21 cellular contexts compared by ENCODE assay signal in the genomic region with DNA sequence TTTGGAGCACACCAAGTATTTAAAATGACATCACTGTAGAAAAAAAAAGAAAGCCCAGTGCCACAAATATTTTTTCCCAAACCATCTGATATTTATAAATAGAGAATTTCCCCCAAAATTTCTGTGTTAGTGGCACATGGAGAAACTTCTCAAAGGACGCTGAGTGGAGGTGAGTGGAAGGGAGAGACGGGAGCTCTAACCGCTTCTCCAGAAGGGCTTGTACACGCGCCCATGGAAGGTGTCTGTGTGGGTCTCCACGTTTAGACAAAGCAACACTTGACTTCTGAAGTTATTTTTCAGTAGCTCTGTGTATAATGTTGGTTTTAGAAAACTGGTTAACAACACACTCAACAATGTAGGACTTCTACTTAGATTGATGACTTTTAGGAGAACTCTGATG. TPM values are rescaled to one million over a fixed set of nuclear protein-coding genes. Genes with fewer than 3 reads are reported as not detected.
DNase-seq lines count a peak whose midpoint lies in the region; ATAC-seq, FAIRE-seq and TF ChIP-seq lines count a peak whose summit lies in the region.
"Had no signal": no experiment of that assay in that cellular context is flagged by ENCODE, and none has a peak within 500 bp of the region (broad histone marks: within the 10 kb centered on the region; RNA-seq: fewer than 3 reads in every experiment).

No MANE protein-coding gene starts in this region.

- no peaks in the 10 kb centered on the region for H3K36me3 ChIP-seq in right atrium auricular region
- H3K36me3 ChIP-seq in prostate gland, result no peaks in the 10 kb centered on the region
- H3K36me3 ChIP-seq in right lobe of liver, result no peaks in the 10 kb centered on the region
- H3K36me3 ChIP-seq: brain microvascular endothelial cell, tibial nerve had no signal

- CTCF ChIA-PET in A549 (lab: Yijun Ruan, JAX) (interaction anchor here (0.6 to 6.3 kb wide), 87 partner anchors 10 to 519 kb away, joined by 3 to 219 read pairs (median 5); no protein-coding TSS in a partner anchor), WTC11 (lab: Charles Lee) (interaction anchor here (0.6 to 6.5 kb wide), 16 partner anchors 10 to 486 kb away, joined by 3 to 75 read pairs (median 5); a partner anchor contains a TSS)

- no peaks in the 10 kb centered on the region for H3K36me3 Mint-ChIP-seq in WTC11
- H3K36me3 Mint-ChIP-seq in activated naive CD4-positive, alpha-beta T cell treated with anti-CD3 and anti-CD28 coated beads, Interleukin-2, amount 50 U/mL, for 72 hours, result peaks cover 0 to 21% of the 10 kb centered on the region in 2 donors
- H3K36me3 Mint-ChIP-seq: CD4-positive, CD25-positive, alpha-beta regulatory T cell had no signal

- no peak for TF ChIP-seq POLR2A in A549 (IDR thresholded peaks at IDR 0.05; ENCODE audit: low read length)
- no peak for TF ChIP-seq POLR2A in prostate gland (IDR thresholded peaks at IDR 0.05)
- TF ChIP-seq POLR2A in right lobe of liver (IDR thresholded peaks at IDR 0.05), result no peak

- peak overlapping the region; percentile 85 for H3K4me2 ChIP-seq in A549

- peak; percentile 28 for FAIRE-seq in A549 (lab: Jason Lieb, UNC)
- FAIRE-seq: GM18507 had no signal

- DNase-seq in A549 (ENCODE audit: low read depth in 1 of 2, low spot score in 1 of 2), result no peak
- no peak for DNase-seq in WTC11 (ENCODE audit: low spot score)
- DNase-seq in right atrium auricular region (ENCODE audit: low spot score), result no peak
- DNase-seq in prostate gland (ENCODE audit: low spot score), result no peak
- DNase-seq in NCI-H1048 (lab: John Stamatoyannopoulos, UW), result no peak
- DNase-seq in GOT3 (lab: John Stamatoyannopoulos, UW), result no peak
- no peak for DNase-seq in right lobe of liver
- no peak for DNase-seq in activated naive CD4-positive, alpha-beta T cell treated with anti-CD3 and anti-CD28 coated beads, Interleukin-2, amount 50 U/mL, for 72 hours (ENCODE audit: low spot score in 2 of 2)
- DNase-seq: activated CD4-positive, alpha-beta T cell treated with anti-CD3 and anti-CD28 coated beads, Interleukin-2, amount 50 U/mL, for 4 hours; activated naive CD4-positive, alpha-beta T cell treated with anti-CD3 and anti-CD28 coated beads, Interleukin-2, amount 50 U/mL, for 16 hours; activated T-cell treated with anti-CD3 and anti-CD28 coated beads, Interleukin-2, amount 50 U/mL, for 1 hour; CD4-positive, CD25-positive, alpha-beta regulatory T cell; DMS79 treated with DMSO at 0.1 percent for 48 hours; naive thymus-derived CD4-positive, alpha-beta T cell; NCI-H187 treated with DMSO at 0.1 percent for 48 hours had no signal

- H3K27me3 ChIP-seq in right atrium auricular region (no peaks in the 10 kb centered on the region), prostate gland (replicated peaks; ENCODE audit: insufficient read depth) (peaks cover 3% of the 10 kb centered on the region), right lobe of liver (peaks cover 0 to 29% of the 10 kb centered on the region in 2 donors)
- H3K27me3 ChIP-seq: brain microvascular endothelial cell had no signal

- TF ChIP-seq CTCF in A549 (IDR thresholded peaks at IDR 0.05), result no peak
- no peak for TF ChIP-seq CTCF in WTC11 (IDR thresholded peaks at IDR 0.05)
- no peak for TF ChIP-seq CTCF in right atrium auricular region (IDR thresholded peaks at IDR 0.05)
- TF ChIP-seq CTCF in prostate gland (IDR thresholded peaks at IDR 0.05), result no peak
- no peak for TF ChIP-seq CTCF in right lobe of liver (IDR thresholded peaks at IDR 0.05)

- POLR2A ChIA-PET in A549 (lab: Yijun Ruan, JAX), result interaction anchor here (1.1 to 1.6 kb wide), 2 partner anchors 351 to 669 kb away, joined by 3 to 4 read pairs; a partner anchor contains a TSS
- POLR2A ChIA-PET in WTC11 (lab: Charles Lee), result no interaction called here

- H3K9me3 Mint-ChIP-seq in WTC11, result no peaks in the 10 kb centered on the region
- H3K9me3 Mint-ChIP-seq in activated naive CD4-positive, alpha-beta T cell treated with anti-CD3 and anti-CD28 coated beads, Interleukin-2, amount 50 U/mL, for 72 hours, result no peaks in the 10 kb centered on the region

- TF ChIP-seq RAD21 in A549 (conservative IDR thresholded peaks at IDR 0.05 in 1 of 2, IDR thresholded peaks at IDR 0.05 in 1 of 2), result no peak

- peaks cover 26% of the 10 kb centered on the region; the same call in 2 of the 3 replicates for H3K4me1 ChIP-seq in A549
- peaks cover 0 to 12% of the 10 kb centered on the region in 2 donors for H3K4me1 ChIP-seq in right atrium auricular region
- H3K4me1 ChIP-seq in prostate gland (replicated peaks), result no peaks in the 10 kb centered on the region
- H3K4me1 ChIP-seq in right lobe of liver, result peaks cover 0 to 8% (median 0%) of the 10 kb centered on the region in 4 donors

- peaks cover 39% of the 10 kb centered on the region for H3K27me3 Mint-ChIP-seq in WTC11 (ENCODE audit: low read depth)

- peaks cover 10% of the 10 kb centered on the region; the same call in 1 of the 2 replicates for H3K4me1 Mint-ChIP-seq in WTC11

- H3K4me3 Mint-ChIP-seq in WTC11, result peak overlapping the region; percentile 20
- H3K4me3 Mint-ChIP-seq: CD4-positive, CD25-positive, alpha-beta regulatory T cell; naive thymus-derived CD4-positive, alpha-beta T cell had no signal

- H3K4me3 ChIP-seq in A549, result peak overlapping the region; percentile 60
- peak overlapping the region; percentile 59 to 60 for H3K4me3 ChIP-seq in right atrium auricular region
- peak overlapping the region; percentile 32 to 49 for H3K4me3 ChIP-seq in prostate gland
- no peak overlapping the region for H3K4me3 ChIP-seq in right lobe of liver

- 79% methylated on average over 6 of the region's 6 CpGs for WGBS in A549 (ENCODE audit: missing lambda C conversion rate)
- 68% methylated on average over 6 of the region's 6 CpGs for WGBS in prostate gland
- WGBS in right lobe of liver (ENCODE audit: insufficient coverage, low coverage, low lambda C conversion rate, missing lambda C conversion rate), result 71% methylated on average over 6 of the region's 6 CpGs

- H3K9me3 ChIP-seq in A549 (no peaks in the 10 kb centered on the region), right atrium auricular region (no peaks in the 10 kb centered on the region), prostate gland (no peaks in the 10 kb centered on the region), right lobe of liver (no peaks in the 10 kb centered on the region)
- H3K9me3 ChIP-seq: tibial nerve had no signal

- no peak overlapping the region for H3K27ac Mint-ChIP-seq in WTC11
- no peak overlapping the region for H3K27ac Mint-ChIP-seq in activated naive CD4-positive, alpha-beta T cell treated with anti-CD3 and anti-CD28 coated beads, Interleukin-2, amount 50 U/mL, for 72 hours
- H3K27ac Mint-ChIP-seq: CD4-positive, CD25-positive, alpha-beta regulatory T cell; naive thymus-derived CD4-positive, alpha-beta T cell had no signal

- no peak for TF ChIP-seq EP300 in A549 (IDR thresholded peaks at IDR 0.05)

- intact Hi-C loops in prostate gland (cut with DNase I) (loop anchor here (1.0 to 10.0 kb wide), 5 partner anchors 76 to 486 kb away; no protein-coding TSS in a partner anchor), right lobe of liver (cut with DNase I) (no loop called here)

- ATAC-seq in A549 (peak in 1 of 2 experiments; percentile 19; a peak in 3 of 6 replicates), WTC11 (no peak), right lobe of liver (no peak)
- ATAC-seq in activated naive CD4-positive, alpha-beta T cell treated with anti-CD3 and anti-CD28 coated beads, Interleukin-2, amount 50 U/mL, for 72 hours, result no peak
- ATAC-seq: naive thymus-derived CD4-positive, alpha-beta T cell had no signal

- peak overlapping the region; percentile 80 to 81 for H3K27ac ChIP-seq in A549
- peak overlapping the region; percentile 84 to 90 for H3K27ac ChIP-seq in right atrium auricular region
- H3K27ac ChIP-seq in prostate gland, result peak overlapping the region; percentile 38 to 56
- H3K27ac ChIP-seq in right lobe of liver, result no peak overlapping the region
- H3K27ac ChIP-seq: epithelial cell of prostate had no signal

TF ChIP-seq in A549, 52 proteins besides CTCF, POLR2A, EP300 and RAD21:
- no peak for TF ChIP-seq BHLHE40 (IDR thresholded peaks at IDR 0.05; ENCODE audit: low read depth, low read length)
- TF ChIP-seq HOXB13 (CRISPR knock-in tag; IDR thresholded peaks at IDR 0.05; ENCODE audit: low read depth), result no peak
- no peak for TF ChIP-seq HOXA7 (CRISPR knock-in tag; IDR thresholded peaks at IDR 0.05)
- TF ChIP-seq HEYL (CRISPR knock-in tag; IDR thresholded peaks at IDR 0.05), result no peak
- no peak for TF ChIP-seq HOXB5 (CRISPR knock-in tag; IDR thresholded peaks at IDR 0.05)
- no peak for TF ChIP-seq CHD4 (IDR thresholded peaks at IDR 0.05; ENCODE audit: borderline replicate concordance)

TF ChIP-seq in WTC11, 78 proteins besides CTCF, POLR2A, EP300 and RAD21 (continues in another document):
- TF ChIP-seq ZNF138 (CRISPR knock-in tag; conservative IDR thresholded peaks at IDR 0.05) (no peak), ZNF219 (CRISPR knock-in tag; IDR thresholded peaks at IDR 0.05; ENCODE audit: borderline replicate concordance) (no peak), SMAD4 (CRISPR knock-in tag; IDR thresholded peaks at IDR 0.05) (no peak)
- TF ChIP-seq, protein P1, sequence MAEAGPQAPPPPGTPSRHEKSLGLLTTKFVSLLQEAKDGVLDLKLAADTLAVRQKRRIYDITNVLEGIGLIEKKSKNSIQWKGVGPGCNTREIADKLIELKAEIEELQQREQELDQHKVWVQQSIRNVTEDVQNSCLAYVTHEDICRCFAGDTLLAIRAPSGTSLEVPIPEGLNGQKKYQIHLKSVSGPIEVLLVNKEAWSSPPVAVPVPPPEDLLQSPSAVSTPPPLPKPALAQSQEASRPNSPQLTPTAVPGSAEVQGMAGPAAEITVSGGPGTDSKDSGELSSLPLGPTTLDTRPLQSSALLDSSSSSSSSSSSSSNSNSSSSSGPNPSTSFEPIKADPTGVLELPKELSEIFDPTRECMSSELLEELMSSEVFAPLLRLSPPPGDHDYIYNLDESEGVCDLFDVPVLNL (CRISPR knock-in tag; IDR thresholded peaks at IDR 0.05; ENCODE audit: borderline replicate concordance, low read depth), result no peak
- TF ChIP-seq, protein P2, sequence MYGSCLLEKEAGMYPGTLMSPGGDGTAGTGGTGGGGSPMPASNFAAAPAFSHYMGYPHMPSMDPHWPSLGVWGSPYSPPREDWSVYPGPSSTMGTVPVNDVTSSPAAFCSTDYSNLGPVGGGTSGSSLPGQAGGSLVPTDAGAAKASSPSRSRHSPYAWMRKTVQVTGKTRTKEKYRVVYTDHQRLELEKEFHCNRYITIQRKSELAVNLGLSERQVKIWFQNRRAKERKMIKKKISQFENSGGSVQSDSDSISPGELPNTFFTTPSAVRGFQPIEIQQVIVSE (CRISPR knock-in tag; IDR thresholded peaks at IDR 0.05; ENCODE audit: borderline replicate concordance), result no peak

RNA-seq across cellular contexts. Expression of a gene that starts 1.0 kb away (rescaled TPM):
- polyA plus RNA-seq in A549 (2011; rRNA removed) (8.6 and 12.4 TPM in 2 replicates), A549 (2017; fragmentation: RNase III; extraction: RNeasy Plus Mini Kit Qiagen cat#74134 plus additional on column Dnase treatment) (7.1 to 14.2 TPM (median 12.5 TPM) in 3 replicates)
- 2.3 and 3.9 TPM in 2 replicates for polyA plus RNA-seq in A549 (2012; cell fraction: cytosol; rRNA removed)
- polyA plus RNA-seq in A549 (2012; cell fraction: nucleus; rRNA removed), result 5.8 and 7.1 TPM in 2 replicates
- polyA minus RNA-seq in A549 (2011; rRNA and poly(A)+ RNA removed), result 19.9 and 22.4 TPM in 2 replicates
- total RNA-seq in WTC11 (2021) (0.78 to 1.2 TPM (median 0.85 TPM) in 3 replicates), right atrium auricular region (10 to 100 TPM; 50.6 to 65.1 TPM), prostate gland (10 to 100 TPM in 1 of 2 donors, 1 to 10 TPM in 1; 8.5 to 43.8 TPM), right lobe of liver (1 to 10 TPM in 1 of 6 experiments, under 1 TPM in 5; 0.07 to 2.4 (median 0.11) TPM)
- total RNA-seq in activated naive CD4-positive, alpha-beta T cell treated with anti-CD3 and anti-CD28 coated beads, Interleukin-2, amount 50 U/mL, for 72 hours, result not detected
- total RNA-seq: A673; CD4-positive, CD25-positive, alpha-beta regulatory T cell; naive thymus-derived CD4-positive, alpha-beta T cell; pulmonary artery endothelial cell had no signal
- polyA plus RNA-seq: CD4-positive, CD25-positive, alpha-beta regulatory T cell; naive thymus-derived CD4-positive, alpha-beta T cell had no signal

Comparison
In these comparisons a context has a peak if more than half of its experiments do, and no peak if none do; other contexts are left out.
1. H3K27ac ChIP-seq: peak in A549 (2 of 2), right atrium auricular region (2 of 2) and prostate gland (2 of 2); none in right lobe of liver (0 of 3).
2. H3K4me3 ChIP-seq: peak in A549 (single experiment), right atrium auricular region (2 of 2) and prostate gland (2 of 2); none in right lobe of liver (0 of 3).